ENCODE assay signal across 1 cellular context in the genomic region with DNA sequence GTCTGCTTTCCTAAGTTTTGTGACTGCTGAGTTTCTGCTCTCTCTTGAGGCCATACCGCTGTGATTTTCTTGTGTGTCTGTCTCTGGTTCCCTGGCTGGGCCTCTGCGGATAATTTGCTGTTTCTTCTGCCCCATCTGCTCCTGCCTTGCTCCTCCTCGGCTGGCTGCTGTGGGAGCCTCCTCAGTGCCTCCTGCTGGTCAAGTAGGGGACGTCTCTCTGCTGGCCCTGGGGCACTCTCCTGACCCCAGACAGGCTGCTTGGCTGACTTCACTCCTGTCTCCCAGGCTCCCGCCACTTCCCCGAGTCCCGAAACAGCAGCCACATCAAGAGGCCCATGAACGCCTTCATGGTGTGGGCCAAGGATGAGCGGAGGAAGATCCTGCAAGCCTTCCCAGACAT.
TF ChIP-seq lines count a peak whose summit lies in the region.

No MANE protein-coding gene starts in this region.

TF ChIP-seq in endothelial cell of umbilical vein, 7 proteins besides CTCF, POLR2A, EP300 and RAD21 (continued from another document):
- no peak for TF ChIP-seq MAX (IDR thresholded peaks at IDR 0.05; ENCODE audit: insufficient read depth, insufficient read length)
- no peak for TF ChIP-seq POLR2AphosphoS5 (IDR thresholded peaks at IDR 0.05; ENCODE audit: insufficient read depth, low read depth, low read length)
